In the genomic region with DNA sequence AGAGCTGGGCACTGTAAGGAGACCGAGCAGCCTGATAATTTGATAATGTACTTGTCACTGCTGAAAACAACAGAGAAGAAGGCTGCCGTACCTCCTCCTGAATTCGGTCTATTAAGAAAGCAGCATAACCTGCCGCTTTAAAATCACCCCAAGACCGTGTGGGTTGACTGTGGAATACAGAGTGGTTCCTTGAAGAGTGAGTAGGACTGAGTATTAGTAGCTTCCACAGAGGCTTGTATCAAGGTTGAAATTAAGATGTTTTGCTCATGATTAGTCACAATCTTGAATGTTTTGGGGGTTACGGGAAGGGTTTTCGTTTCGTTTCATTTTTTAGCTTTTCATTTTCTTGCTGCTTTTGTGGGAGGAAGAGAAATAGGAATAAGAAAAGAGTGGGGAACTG, we compare ENCODE assay signal across 2 cellular contexts.
TF ChIP-seq lines count a peak whose summit lies in the region.

No MANE protein-coding gene starts in this region.

TF ChIP-seq in WTC11, 78 proteins besides CTCF, POLR2A, EP300 and RAD21:
- no peak for TF ChIP-seq ATF1 (CRISPR knock-in tag; IDR thresholded peaks at IDR 0.05)
- TF ChIP-seq FOXP1 (CRISPR knock-in tag; IDR thresholded peaks at IDR 0.05; ENCODE audit: borderline replicate concordance), result no peak
- no peak for TF ChIP-seq E2F5 (CRISPR knock-in tag; IDR thresholded peaks at IDR 0.05)
- TF ChIP-seq ZNF416 (CRISPR knock-in tag; IDR thresholded peaks at IDR 0.05), result no peak
- TF ChIP-seq USF1 (CRISPR knock-in tag; IDR thresholded peaks at IDR 0.05), result no peak
- TF ChIP-seq ZBTB21 (CRISPR knock-in tag; IDR thresholded peaks at IDR 0.05; ENCODE audit: borderline replicate concordance), result no peak
- TF ChIP-seq PRRX2 (CRISPR knock-in tag; IDR thresholded peaks at IDR 0.05), result no peak
- no peak for TF ChIP-seq ESRRA (CRISPR knock-in tag; IDR thresholded peaks at IDR 0.05; ENCODE audit: borderline replicate concordance)
- TF ChIP-seq SOX15 (CRISPR knock-in tag; IDR thresholded peaks at IDR 0.05), result no peak
- no peak for TF ChIP-seq ZNF121 (CRISPR knock-in tag; IDR thresholded peaks at IDR 0.05)

TF ChIP-seq in endothelial cell of umbilical vein, 7 proteins besides CTCF, POLR2A, EP300 and RAD21:
- TF ChIP-seq EZH2 (IDR thresholded peaks at IDR 0.05; ENCODE audit: borderline replicate concordance, low read depth, low read length, severe bottlenecking), result no peak
- TF ChIP-seq, protein P1, sequence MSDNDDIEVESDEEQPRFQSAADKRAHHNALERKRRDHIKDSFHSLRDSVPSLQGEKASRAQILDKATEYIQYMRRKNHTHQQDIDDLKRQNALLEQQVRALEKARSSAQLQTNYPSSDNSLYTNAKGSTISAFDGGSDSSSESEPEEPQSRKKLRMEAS (IDR thresholded peaks at IDR 0.05; ENCODE audit: insufficient read depth, insufficient read length), result no peak
